Comparison of ENCODE assay signal across 16 cellular contexts in the genomic region with DNA sequence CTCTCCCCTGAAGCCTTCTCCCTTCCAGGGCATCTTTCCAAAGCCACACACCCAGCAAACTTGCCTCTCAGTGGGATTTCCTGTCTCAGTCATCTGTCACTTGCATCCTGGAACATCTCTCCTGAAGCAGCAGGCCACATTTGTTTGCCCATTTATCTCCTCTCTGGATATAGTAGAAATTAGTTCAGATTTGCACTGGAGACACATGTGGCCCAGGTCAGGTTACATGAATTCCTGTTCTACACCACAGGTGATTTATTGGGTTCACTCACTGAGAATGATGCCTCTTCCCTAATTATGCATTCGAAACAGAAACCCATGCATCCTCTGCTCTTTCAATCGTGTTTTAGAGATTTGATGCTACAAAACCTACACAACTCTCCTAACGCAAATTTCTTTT.
A peak's percentile ranks its signal among the peaks of the same experiment; 100 is the strongest.
DNase-seq lines count a peak whose midpoint lies in the region; ATAC-seq lines count a peak whose summit lies in the region.
"Had no signal": no experiment of that assay in that cellular context is flagged by ENCODE, and none has a peak within 500 bp of the region (broad histone marks: within the 10 kb centered on the region; RNA-seq: fewer than 3 reads in every experiment).

No MANE protein-coding gene starts in this region.

- 76 to 82% methylated on average over 3 of the region's 3 CpGs for WGBS in aorta, 2 donors

- H3K27me3 ChIP-seq in aorta (ENCODE audit: control insufficient read depth in 1 of 2, insufficient read depth in 2 of 2, low read length in 1 of 2), result no peaks in the 10 kb centered on the region

- intact Hi-C loops in aorta (cut with DNase I), result no loop called here

- no peaks in the 10 kb centered on the region for H3K9me3 ChIP-seq in aorta (ENCODE audit: control insufficient read depth, low read length)

- no peak overlapping the region for H3K4me3 ChIP-seq in aorta (ENCODE audit: low read length in 2 of 2)
- H3K4me3 ChIP-seq: GM23338 had no signal

- no peak for ATAC-seq in aorta (ENCODE audit: low FRiP score)
- ATAC-seq in GM21381 (IDR thresholded peaks at IDR 0.05; ENCODE audit: unreplicated experiment), result no peak
- ATAC-seq: GM23338, T-cell had no signal

- H3K36me3 ChIP-seq in aorta (ENCODE audit: control insufficient read depth in 1 of 2, insufficient read depth in 2 of 2, low read length in 1 of 2), result no peaks in the 10 kb centered on the region

- DNase-seq in NCI-H345 (lab: John Stamatoyannopoulos, UW) (peak; percentile 35), NCI-H345 treated with DMSO at 0.1 percent for 48 hours (lab: John Stamatoyannopoulos, UW; ENCODE audit: unreplicated experiment) (no peak), HT1080 (ENCODE audit: low read depth) (peak; percentile 8), NCI-H2171 (lab: John Stamatoyannopoulos, UW) (peak; percentile 76), left kidney (ENCODE audit: low read depth, low spot score) (peak; percentile 96), aorta (no peak), HCEC 1CT (no peak)
- DNase-seq: CD4-positive, alpha-beta memory T cell; NCI-H1092 treated with DMSO at 0.1 percent for 48 hours; NCI-H187 treated with DMSO at 0.1 percent for 48 hours; NCI-H526; T-cell had no signal

- H3K4me1 ChIP-seq in aorta (ENCODE audit: control insufficient read depth in 1 of 2, insufficient read depth in 2 of 2, low read length in 2 of 2), result no peaks in the 10 kb centered on the region

- H3K27ac ChIP-seq in aorta (ENCODE audit: low read depth in 1 of 2, low read length in 2 of 2), result no peak overlapping the region
- H3K27ac ChIP-seq: 22Rv1, KMS-11 had no signal

Comparison
In these comparisons a context has a peak if more than half of its experiments do, and no peak if none do; other contexts are left out.
1. DNase-seq: peak in NCI-H345 (single experiment), HT1080 (single experiment), NCI-H2171 (single experiment) and left kidney (single experiment); none in NCI-H345 treated with DMSO at 0.1 percent for 48 hours (single experiment), aorta (0 of 2) and HCEC 1CT (single experiment).